Comparison of ENCODE assay signal across 9 cellular contexts in genomic region chr20:25860531-25861150, GRCh38.
A peak's percentile ranks its signal among the peaks of the same experiment; 100 is the strongest.
DNase-seq lines count a peak whose midpoint lies in the region; ATAC-seq and TF ChIP-seq lines count a peak whose summit lies in the region.
"Had no signal": no experiment of that assay in that cellular context is flagged by ENCODE, and none has a peak within 500 bp of the region (broad histone marks: within the 10 kb centered on the region; RNA-seq: fewer than 3 reads in every experiment).

No MANE protein-coding gene starts in this region.

- DNase-seq in CD4-positive, CD25-positive, alpha-beta regulatory T cell: no peak
- DNase-seq in G401 (ENCODE audit: low spot score) (peak; percentile 36), adipocyte (ENCODE audit: low read depth) (no peak), nephron progenitor cell (no peak), EL (no peak), activated gamma-delta T cell treated with Interleukin-2 at 50 U/mL for 16 hours (no peak)

- no peak overlapping the region for H3K9ac ChIP-seq in adipocyte (ENCODE audit: low read length)

- H3K4me1 ChIP-seq in CD4-positive, CD25-positive, alpha-beta regulatory T cell (ENCODE audit: control insufficient read depth, insufficient read depth, low read length, poor library complexity, severe bottlenecking): peaks cover 44% of the 10 kb centered on the region
- H3K4me1 ChIP-seq in adipocyte (ENCODE audit: control insufficient read depth, insufficient read depth, low read length): peaks cover 27% of the 10 kb centered on the region

- TF ChIP-seq CTCF in nephron progenitor cell (IDR thresholded peaks at IDR 0.05): no peak

- no peak for ATAC-seq in CD4-positive, CD25-positive, alpha-beta regulatory T cell (ENCODE audit: low read depth in 2 of 2)
- ATAC-seq in GM18505 (IDR thresholded peaks at IDR 0.05; ENCODE audit: unreplicated experiment) (no peak), HG02885 (IDR thresholded peaks at IDR 0.05; ENCODE audit: poor library complexity, unreplicated experiment) (no peak)

- H3K27ac ChIP-seq in CD4-positive, CD25-positive, alpha-beta regulatory T cell (ENCODE audit: insufficient read depth, low read length, poor library complexity, severe bottlenecking): no peak overlapping the region

- no peak overlapping the region for H3K4me3 ChIP-seq in CD4-positive, CD25-positive, alpha-beta regulatory T cell (ENCODE audit: low read depth, low read length)
- H3K4me3 ChIP-seq in adipocyte (ENCODE audit: low read length): peak overlapping the region; percentile 78

- no peaks in the 10 kb centered on the region for H3K36me3 ChIP-seq in CD4-positive, CD25-positive, alpha-beta regulatory T cell (ENCODE audit: control insufficient read depth, insufficient read depth, low read length)
- no peaks in the 10 kb centered on the region for H3K36me3 ChIP-seq in adipocyte (ENCODE audit: control insufficient read depth, insufficient read depth, low read length, severe bottlenecking)
- H3K36me3 ChIP-seq: upper lobe of left lung had no signal

- TF ChIP-seq POLR2A in GM18505 (IDR thresholded peaks at IDR 0.05; ENCODE audit: borderline replicate concordance, extremely low read depth, insufficient read depth, insufficient read length): no peak

- peak overlapping the region; percentile 74 to 86 (median 84) for H3K4me3 Mint-ChIP-seq in CD4-positive, CD25-positive, alpha-beta regulatory T cell
- peak overlapping the region; percentile 82 for H3K4me3 Mint-ChIP-seq in nephron progenitor cell

- no peaks in the 10 kb centered on the region for H3K36me3 Mint-ChIP-seq in CD4-positive, CD25-positive, alpha-beta regulatory T cell
- no peaks in the 10 kb centered on the region for H3K36me3 Mint-ChIP-seq in nephron progenitor cell (ENCODE audit: low read depth)

- H3K27ac Mint-ChIP-seq in CD4-positive, CD25-positive, alpha-beta regulatory T cell: no peak overlapping the region
- no peak overlapping the region for H3K27ac Mint-ChIP-seq in nephron progenitor cell

- H3K27me3 Mint-ChIP-seq in CD4-positive, CD25-positive, alpha-beta regulatory T cell: peaks cover 53% of the 10 kb centered on the region
- H3K27me3 Mint-ChIP-seq in nephron progenitor cell (ENCODE audit: low read depth, poor library complexity): peaks cover 82% of the 10 kb centered on the region

- peaks cover 0 to 3% (median 0%) of the 10 kb centered on the region in 7 donors for H3K9me3 Mint-ChIP-seq in CD4-positive, CD25-positive, alpha-beta regulatory T cell
- H3K9me3 Mint-ChIP-seq in nephron progenitor cell: peaks cover 23% of the 10 kb centered on the region

- H3K9me3 ChIP-seq in CD4-positive, CD25-positive, alpha-beta regulatory T cell (ENCODE audit: control insufficient read depth in 2 of 2, low read length in 2 of 2): no peaks in the 10 kb centered on the region
- H3K9me3 ChIP-seq in adipocyte (ENCODE audit: control insufficient read depth, low read length): no peaks in the 10 kb centered on the region
- H3K9me3 ChIP-seq: upper lobe of left lung had no signal

- in situ Hi-C loops in G401 (cut with HindIII; ENCODE audit: low sequenced_read_pairs): no loop called here

- peaks cover 4% of the 10 kb centered on the region for H3K27me3 ChIP-seq in CD4-positive, CD25-positive, alpha-beta regulatory T cell (ENCODE audit: control insufficient read depth, insufficient read depth, low read length)
- H3K27me3 ChIP-seq in adipocyte (replicated peaks; ENCODE audit: control insufficient read depth, insufficient read depth, low read length): peaks cover 30% of the 10 kb centered on the region

- H3K4me1 Mint-ChIP-seq in CD4-positive, CD25-positive, alpha-beta regulatory T cell: peaks cover 0 to 78% (median 12%) of the 10 kb centered on the region in 4 donors
- H3K4me1 Mint-ChIP-seq in nephron progenitor cell: peaks cover 57% of the 10 kb centered on the region
